ENCODE assay signal across 20 cellular contexts in the genomic region with DNA sequence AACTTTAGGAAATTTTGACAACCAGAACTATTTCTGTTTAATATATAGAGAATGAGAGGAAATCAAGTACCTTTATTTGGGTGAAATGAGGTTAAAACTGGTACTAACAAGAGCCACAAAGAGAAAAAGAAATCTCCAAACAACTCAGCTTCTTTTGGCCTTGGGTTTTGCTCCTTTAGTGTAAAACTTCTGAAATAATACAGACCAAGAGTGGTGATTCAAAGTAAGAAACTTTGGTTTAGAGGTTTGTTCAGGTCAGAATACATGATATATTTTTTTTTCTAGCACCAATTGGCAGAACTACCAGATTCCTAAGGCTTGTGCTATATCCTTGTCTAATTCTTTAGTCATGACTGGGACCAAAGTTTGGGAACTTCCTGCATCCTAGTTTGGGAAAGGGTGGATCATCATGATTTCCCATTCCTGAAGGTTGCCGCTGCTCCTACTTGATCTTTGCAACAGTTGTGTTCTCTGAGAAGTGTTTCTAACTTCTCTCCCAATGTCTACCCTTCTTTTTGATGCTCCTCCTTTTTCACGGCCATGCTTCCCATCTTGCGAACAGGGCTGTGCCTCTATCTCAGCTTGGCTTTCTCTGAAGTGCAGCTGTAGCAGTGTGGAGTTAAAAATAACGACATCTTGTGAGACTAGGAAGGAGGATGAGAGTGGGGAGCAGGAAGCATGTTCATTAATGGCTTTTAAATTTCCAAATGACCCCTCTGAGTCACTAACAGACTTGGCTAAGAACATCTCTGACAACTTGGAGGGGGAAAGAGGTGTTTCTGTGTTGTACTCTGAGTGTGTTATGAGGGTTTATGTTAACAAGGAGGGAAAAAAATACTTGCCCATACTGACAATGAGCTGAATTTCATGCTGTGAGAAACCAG.
DNase-seq lines count a peak whose midpoint lies in the region; ATAC-seq and TF ChIP-seq lines count a peak whose summit lies in the region.
"Had no signal": no experiment of that assay in that cellular context is flagged by ENCODE, and none has a peak within 500 bp of the region (broad histone marks: within the 10 kb centered on the region; RNA-seq: fewer than 3 reads in every experiment).

No MANE protein-coding gene starts in this region.

- H3K4me3 Mint-ChIP-seq in mesothelial cell of epicardium: no peak overlapping the region
- H3K4me3 Mint-ChIP-seq: central memory CD8-positive, alpha-beta T cell had no signal

- H3K4me2 ChIP-seq in Loucy (ENCODE audit: low read depth, low read length, poor library complexity, severe bottlenecking): no peak overlapping the region
- peak overlapping the region; percentile 44 for H3K4me2 ChIP-seq in osteoblast (ENCODE audit: insufficient read depth, low read length)

- H3K79me2 ChIP-seq in Loucy (ENCODE audit: insufficient read depth, low read length) (no peaks in the 10 kb centered on the region), osteoblast (ENCODE audit: insufficient read depth, low read length) (no peaks in the 10 kb centered on the region)

- H3K9me3 Mint-ChIP-seq in mesothelial cell of epicardium: no peaks in the 10 kb centered on the region
- H3K9me3 Mint-ChIP-seq: central memory CD8-positive, alpha-beta T cell had no signal

- H3K27me3 ChIP-seq in Loucy (ENCODE audit: insufficient read depth, low read length, poor library complexity, severe bottlenecking) (no peaks in the 10 kb centered on the region), osteoblast (ENCODE audit: insufficient read depth, low read length) (no peaks in the 10 kb centered on the region)

- H4K20me1 ChIP-seq in Loucy (ENCODE audit: insufficient read depth, low read length, poor library complexity, severe bottlenecking) (no peaks in the 10 kb centered on the region), osteoblast (ENCODE audit: insufficient read depth, low read length) (no peaks in the 10 kb centered on the region)

- DNase-seq in Daoy (ENCODE audit: low read depth): peak; percentile 19
- DNase-seq in coronary artery (ENCODE audit: low spot score): no peak
- DNase-seq in osteoblast (ENCODE audit: insufficient read length, low spot score, missing footprints): peak; percentile 83
- DNase-seq in GM13976 (ENCODE audit: low spot score): no peak
- no peak for DNase-seq in stimulated activated CD4-positive, alpha-beta T cell treated with anti-CD3 and anti-CD28 coated beads, Interleukin-2, amount 100 ng/mL, for 24 hours
- DNase-seq in mesothelial cell of epicardium (ENCODE audit: low spot score in 2 of 2, unreplicated experiment in 2 of 2): no peak
- DNase-seq: activated CD4-positive, CD25-positive, alpha-beta regulatory T cell treated with anti-CD3 and anti-CD28 coated beads, Interleukin-2, amount 50 U/mL, for 72 hours; COR-L47; Kasumi-1; midbrain; NCI-H1417; NCI-H2171 treated with DMSO at 0.1 percent for 48 hours; NCI-H82; right cardiac atrium; stimulated activated CD4-positive, alpha-beta T cell treated with anti-CD3 and anti-CD28 coated beads, Interleukin-1b, Interleukin-23, amount 100 ng/mL, for 48 hours; stomach; T-helper 9 cell had no signal

- H3K27me3 Mint-ChIP-seq in mesothelial cell of epicardium (ENCODE audit: low read depth): peaks cover 5% of the 10 kb centered on the region

- no peaks in the 10 kb centered on the region for H3K9me2 ChIP-seq in Loucy (replicated peaks; ENCODE audit: low read depth, low read length)

- peaks cover 21% of the 10 kb centered on the region for H3K4me1 Mint-ChIP-seq in mesothelial cell of epicardium
- H3K4me1 Mint-ChIP-seq: central memory CD8-positive, alpha-beta T cell had no signal

- H3K9me3 ChIP-seq in Loucy (ENCODE audit: insufficient read depth, low read depth, low read length) (no peaks in the 10 kb centered on the region), osteoblast (ENCODE audit: low read depth, low read length) (no peaks in the 10 kb centered on the region)
- H3K9me3 ChIP-seq: stomach had no signal

- H3K36me3 Mint-ChIP-seq in mesothelial cell of epicardium: no peaks in the 10 kb centered on the region

- H3K27ac ChIP-seq in coronary artery: peak overlapping the region; percentile 8 to 25
- peak overlapping the region; percentile 75 for H3K27ac ChIP-seq in osteoblast (ENCODE audit: low read depth, low read length)
- H3K27ac ChIP-seq: stomach had no signal

- no peaks in the 10 kb centered on the region for H3K36me3 ChIP-seq in Loucy (ENCODE audit: insufficient read depth, low read length)
- no peaks in the 10 kb centered on the region for H3K36me3 ChIP-seq in osteoblast (ENCODE audit: insufficient read depth, low read length)
- H3K36me3 ChIP-seq: stomach had no signal

- in situ Hi-C loops in GM13976 (cut with MboI; ENCODE audit: low sequenced_read_pairs, unreplicated experiment): no loop called here

- H3F3A ChIP-seq in Loucy (ENCODE audit: low read depth): no peaks in the 10 kb centered on the region

- H3K27ac Mint-ChIP-seq in mesothelial cell of epicardium: no peak overlapping the region

- TF ChIP-seq CTCF in Loucy (conservative IDR thresholded peaks at IDR 0.05; ENCODE audit: low read length): no peak
- TF ChIP-seq CTCF in coronary artery (IDR thresholded peaks at IDR 0.05): no peak
- no peak for TF ChIP-seq CTCF in osteoblast (IDR thresholded peaks at IDR 0.05; ENCODE audit: extremely low read depth, low read depth, low read length)
- no peak for TF ChIP-seq CTCF in GM13976 (IDR thresholded peaks at IDR 0.05; ENCODE audit: borderline replicate concordance, control extremely low read depth, extremely low read depth, insufficient read depth, missing control alignments)
- TF ChIP-seq CTCF in mesothelial cell of epicardium (IDR thresholded peaks at IDR 0.05; ENCODE audit: unreplicated experiment): no peak

- no peak for ATAC-seq in GM21423 (IDR thresholded peaks at IDR 0.05; ENCODE audit: unreplicated experiment)
- ATAC-seq: right cardiac atrium had no signal

- H3K9ac ChIP-seq in Loucy (ENCODE audit: low read depth, low read length, poor library complexity, severe bottlenecking): no peak overlapping the region

- H2AFZ ChIP-seq in Loucy (ENCODE audit: low read length) (peak overlapping the region; percentile 39), osteoblast (ENCODE audit: low read length) (peak overlapping the region; percentile 7)

- peaks cover 60% of the 10 kb centered on the region for H3K4me1 ChIP-seq in Loucy (ENCODE audit: insufficient read depth, low read length, poor library complexity, severe bottlenecking)
- H3K4me1 ChIP-seq in osteoblast (ENCODE audit: insufficient read depth, low read length): peaks cover 40% of the 10 kb centered on the region

- H3K4me3 ChIP-seq in Loucy (ENCODE audit: low read length, poor library complexity, severe bottlenecking): no peak overlapping the region
- peak overlapping the region; percentile 5 for H3K4me3 ChIP-seq in coronary artery
- H3K4me3 ChIP-seq in osteoblast (ENCODE audit: insufficient read depth, low read length): peak overlapping the region; percentile 1
- H3K4me3 ChIP-seq: stomach had no signal

Comparison
In these comparisons a context has a peak if more than half of its experiments do, and no peak if none do; other contexts are left out.
1. DNase-seq: peak in Daoy (single experiment) and osteoblast (single experiment); none in coronary artery (single experiment), GM13976 (single experiment), stimulated activated CD4-positive, alpha-beta T cell treated with anti-CD3 and anti-CD28 coated beads, Interleukin-2, amount 100 ng/mL, for 24 hours (0 of 2) and mesothelial cell of epicardium (0 of 2).